1 cellular context compared by ENCODE assay signal in genomic region chr17:39781028-39781800, GRCh38.
TF ChIP-seq lines count a peak whose summit lies in the region.

No MANE protein-coding gene starts in this region.

TF ChIP-seq in GM23338, 12 proteins besides CTCF, POLR2A, EP300 and RAD21 (continued from another document):
- TF ChIP-seq POLR2AphosphoS5 (IDR thresholded peaks at IDR 0.05; ENCODE audit: low read depth) (no peak), JUNB (IDR thresholded peaks at IDR 0.05; ENCODE audit: unreplicated experiment) (no peak), EZH2phosphoT487 (IDR thresholded peaks at IDR 0.05; ENCODE audit: unreplicated experiment) (no peak), ZNF114 (CRISPR knock-in tag; IDR thresholded peaks at IDR 0.05) (no peak), CREB1 (CRISPR knock-in tag; IDR thresholded peaks at IDR 0.05; ENCODE audit: low read depth) (no peak), ZNF331 (CRISPR knock-in tag; IDR thresholded peaks at IDR 0.05; ENCODE audit: low read depth) (no peak), EZH2 (IDR thresholded peaks at IDR 0.05; ENCODE audit: low read depth, unreplicated experiment) (no peak)
- TF ChIP-seq, protein P1, sequence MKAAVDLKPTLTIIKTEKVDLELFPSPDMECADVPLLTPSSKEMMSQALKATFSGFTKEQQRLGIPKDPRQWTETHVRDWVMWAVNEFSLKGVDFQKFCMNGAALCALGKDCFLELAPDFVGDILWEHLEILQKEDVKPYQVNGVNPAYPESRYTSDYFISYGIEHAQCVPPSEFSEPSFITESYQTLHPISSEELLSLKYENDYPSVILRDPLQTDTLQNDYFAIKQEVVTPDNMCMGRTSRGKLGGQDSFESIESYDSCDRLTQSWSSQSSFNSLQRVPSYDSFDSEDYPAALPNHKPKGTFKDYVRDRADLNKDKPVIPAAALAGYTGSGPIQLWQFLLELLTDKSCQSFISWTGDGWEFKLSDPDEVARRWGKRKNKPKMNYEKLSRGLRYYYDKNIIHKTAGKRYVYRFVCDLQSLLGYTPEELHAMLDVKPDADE (IDR thresholded peaks at IDR 0.05): no peak
- TF ChIP-seq, protein P2, sequence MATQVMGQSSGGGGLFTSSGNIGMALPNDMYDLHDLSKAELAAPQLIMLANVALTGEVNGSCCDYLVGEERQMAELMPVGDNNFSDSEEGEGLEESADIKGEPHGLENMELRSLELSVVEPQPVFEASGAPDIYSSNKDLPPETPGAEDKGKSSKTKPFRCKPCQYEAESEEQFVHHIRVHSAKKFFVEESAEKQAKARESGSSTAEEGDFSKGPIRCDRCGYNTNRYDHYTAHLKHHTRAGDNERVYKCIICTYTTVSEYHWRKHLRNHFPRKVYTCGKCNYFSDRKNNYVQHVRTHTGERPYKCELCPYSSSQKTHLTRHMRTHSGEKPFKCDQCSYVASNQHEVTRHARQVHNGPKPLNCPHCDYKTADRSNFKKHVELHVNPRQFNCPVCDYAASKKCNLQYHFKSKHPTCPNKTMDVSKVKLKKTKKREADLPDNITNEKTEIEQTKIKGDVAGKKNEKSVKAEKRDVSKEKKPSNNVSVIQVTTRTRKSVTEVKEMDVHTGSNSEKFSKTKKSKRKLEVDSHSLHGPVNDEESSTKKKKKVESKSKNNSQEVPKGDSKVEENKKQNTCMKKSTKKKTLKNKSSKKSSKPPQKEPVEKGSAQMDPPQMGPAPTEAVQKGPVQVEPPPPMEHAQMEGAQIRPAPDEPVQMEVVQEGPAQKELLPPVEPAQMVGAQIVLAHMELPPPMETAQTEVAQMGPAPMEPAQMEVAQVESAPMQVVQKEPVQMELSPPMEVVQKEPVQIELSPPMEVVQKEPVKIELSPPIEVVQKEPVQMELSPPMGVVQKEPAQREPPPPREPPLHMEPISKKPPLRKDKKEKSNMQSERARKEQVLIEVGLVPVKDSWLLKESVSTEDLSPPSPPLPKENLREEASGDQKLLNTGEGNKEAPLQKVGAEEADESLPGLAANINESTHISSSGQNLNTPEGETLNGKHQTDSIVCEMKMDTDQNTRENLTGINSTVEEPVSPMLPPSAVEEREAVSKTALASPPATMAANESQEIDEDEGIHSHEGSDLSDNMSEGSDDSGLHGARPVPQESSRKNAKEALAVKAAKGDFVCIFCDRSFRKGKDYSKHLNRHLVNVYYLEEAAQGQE (IDR thresholded peaks at IDR 0.05; ENCODE audit: unreplicated experiment): no peak
- TF ChIP-seq, protein P3, sequence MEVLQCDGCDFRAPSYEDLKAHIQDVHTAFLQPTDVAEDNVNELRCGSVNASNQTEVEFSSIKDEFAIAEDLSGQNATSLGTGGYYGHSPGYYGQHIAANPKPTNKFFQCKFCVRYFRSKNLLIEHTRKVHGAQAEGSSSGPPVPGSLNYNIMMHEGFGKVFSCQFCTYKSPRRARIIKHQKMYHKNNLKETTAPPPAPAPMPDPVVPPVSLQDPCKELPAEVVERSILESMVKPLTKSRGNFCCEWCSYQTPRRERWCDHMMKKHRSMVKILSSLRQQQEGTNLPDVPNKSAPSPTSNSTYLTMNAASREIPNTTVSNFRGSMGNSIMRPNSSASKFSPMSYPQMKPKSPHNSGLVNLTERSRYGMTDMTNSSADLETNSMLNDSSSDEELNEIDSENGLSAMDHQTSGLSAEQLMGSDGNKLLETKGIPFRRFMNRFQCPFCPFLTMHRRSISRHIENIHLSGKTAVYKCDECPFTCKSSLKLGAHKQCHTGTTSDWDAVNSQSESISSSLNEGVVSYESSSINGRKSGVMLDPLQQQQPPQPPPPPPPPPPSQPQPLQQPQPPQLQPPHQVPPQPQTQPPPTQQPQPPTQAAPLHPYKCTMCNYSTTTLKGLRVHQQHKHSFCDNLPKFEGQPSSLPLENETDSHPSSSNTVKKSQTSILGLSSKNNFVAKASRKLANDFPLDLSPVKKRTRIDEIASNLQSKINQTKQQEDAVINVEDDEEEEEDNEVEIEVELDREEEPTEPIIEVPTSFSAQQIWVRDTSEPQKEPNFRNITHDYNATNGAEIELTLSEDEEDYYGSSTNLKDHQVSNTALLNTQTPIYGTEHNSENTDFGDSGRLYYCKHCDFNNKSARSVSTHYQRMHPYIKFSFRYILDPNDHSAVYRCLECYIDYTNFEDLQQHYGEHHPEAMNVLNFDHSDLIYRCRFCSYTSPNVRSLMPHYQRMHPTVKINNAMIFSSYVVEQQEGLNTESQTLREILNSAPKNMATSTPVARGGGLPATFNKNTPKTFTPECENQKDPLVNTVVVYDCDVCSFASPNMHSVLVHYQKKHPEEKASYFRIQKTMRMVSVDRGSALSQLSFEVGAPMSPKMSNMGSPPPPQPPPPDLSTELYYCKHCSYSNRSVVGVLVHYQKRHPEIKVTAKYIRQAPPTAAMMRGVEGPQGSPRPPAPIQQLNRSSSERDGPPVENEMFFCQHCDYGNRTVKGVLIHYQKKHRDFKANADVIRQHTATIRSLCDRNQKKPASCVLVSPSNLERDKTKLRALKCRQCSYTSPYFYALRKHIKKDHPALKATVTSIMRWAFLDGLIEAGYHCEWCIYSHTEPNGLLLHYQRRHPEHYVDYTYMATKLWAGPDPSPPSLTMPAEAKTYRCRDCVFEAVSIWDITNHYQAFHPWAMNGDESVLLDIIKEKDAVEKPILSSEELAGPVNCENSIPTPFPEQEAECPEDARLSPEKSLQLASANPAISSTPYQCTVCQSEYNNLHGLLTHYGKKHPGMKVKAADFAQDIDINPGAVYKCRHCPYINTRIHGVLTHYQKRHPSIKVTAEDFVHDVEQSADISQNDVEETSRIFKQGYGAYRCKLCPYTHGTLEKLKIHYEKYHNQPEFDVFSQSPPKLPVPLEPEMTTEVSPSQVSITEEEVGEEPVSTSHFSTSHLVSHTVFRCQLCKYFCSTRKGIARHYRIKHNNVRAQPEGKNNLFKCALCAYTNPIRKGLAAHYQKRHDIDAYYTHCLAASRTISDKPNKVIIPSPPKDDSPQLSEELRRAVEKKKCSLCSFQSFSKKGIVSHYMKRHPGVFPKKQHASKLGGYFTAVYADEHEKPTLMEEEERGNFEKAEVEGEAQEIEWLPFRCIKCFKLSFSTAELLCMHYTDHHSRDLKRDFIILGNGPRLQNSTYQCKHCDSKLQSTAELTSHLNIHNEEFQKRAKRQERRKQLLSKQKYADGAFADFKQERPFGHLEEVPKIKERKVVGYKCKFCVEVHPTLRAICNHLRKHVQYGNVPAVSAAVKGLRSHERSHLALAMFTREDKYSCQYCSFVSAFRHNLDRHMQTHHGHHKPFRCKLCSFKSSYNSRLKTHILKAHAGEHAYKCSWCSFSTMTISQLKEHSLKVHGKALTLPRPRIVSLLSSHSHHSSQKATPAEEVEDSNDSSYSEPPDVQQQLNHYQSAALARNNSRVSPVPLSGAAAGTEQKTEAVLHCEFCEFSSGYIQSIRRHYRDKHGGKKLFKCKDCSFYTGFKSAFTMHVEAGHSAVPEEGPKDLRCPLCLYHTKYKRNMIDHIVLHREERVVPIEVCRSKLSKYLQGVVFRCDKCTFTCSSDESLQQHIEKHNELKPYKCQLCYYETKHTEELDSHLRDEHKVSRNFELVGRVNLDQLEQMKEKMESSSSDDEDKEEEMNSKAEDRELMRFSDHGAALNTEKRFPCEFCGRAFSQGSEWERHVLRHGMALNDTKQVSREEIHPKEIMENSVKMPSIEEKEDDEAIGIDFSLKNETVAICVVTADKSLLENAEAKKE (CRISPR knock-in tag; IDR thresholded peaks at IDR 0.05): no peak
